1 cellular context compared by ENCODE assay signal in the genomic region with DNA sequence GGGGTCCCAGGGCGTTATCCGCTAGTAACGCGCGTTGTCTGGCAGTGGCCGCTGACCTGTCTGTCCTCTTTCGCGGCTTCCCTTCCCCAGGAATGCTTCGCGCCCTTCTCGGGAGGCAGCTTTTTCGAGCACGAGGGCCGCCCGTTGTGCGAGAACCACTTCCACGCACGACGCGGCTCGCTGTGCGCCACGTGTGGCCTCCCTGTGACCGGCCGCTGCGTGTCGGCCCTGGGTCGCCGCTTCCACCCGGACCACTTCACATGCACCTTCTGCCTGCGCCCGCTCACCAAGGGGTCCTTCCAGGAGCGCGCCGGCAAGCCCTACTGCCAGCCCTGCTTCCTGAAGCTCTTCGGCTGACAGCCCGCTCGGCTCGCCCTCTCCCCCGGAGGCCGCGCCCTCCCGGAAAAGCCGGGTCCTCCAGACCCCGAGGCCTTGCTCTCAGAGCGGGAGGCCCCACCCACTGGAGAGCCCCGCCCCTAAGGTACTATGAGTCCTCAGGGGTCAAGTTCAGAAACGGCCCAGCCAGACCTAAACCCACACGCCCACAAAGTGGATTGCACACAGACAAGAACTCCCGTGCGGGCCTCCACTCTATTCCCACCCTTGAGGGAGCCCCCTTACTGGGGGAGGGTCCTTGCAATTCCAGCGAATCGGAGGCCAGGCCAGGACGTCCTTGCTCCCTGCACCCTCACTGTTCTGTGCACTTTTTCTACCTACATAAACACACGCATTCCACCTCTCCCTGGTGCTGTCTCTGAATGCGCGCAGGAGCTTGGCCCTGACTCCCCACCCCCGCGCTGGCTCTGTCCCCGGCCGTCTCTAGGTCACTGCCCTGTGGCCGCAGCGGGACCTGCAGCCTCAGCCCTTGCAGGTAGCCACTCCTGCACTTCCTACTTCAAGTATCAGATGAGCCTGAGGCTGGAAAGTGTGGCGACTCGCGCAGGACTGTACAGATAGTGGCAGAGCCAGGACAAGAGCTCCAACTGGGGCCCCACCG.
TF ChIP-seq lines count a peak whose summit lies in the region.

No MANE protein-coding gene starts in this region.

TF ChIP-seq in HepG2, 621 proteins besides CTCF, POLR2A, EP300 and RAD21 (continued from another document and continues in another):
- TF ChIP-seq, protein P1, sequence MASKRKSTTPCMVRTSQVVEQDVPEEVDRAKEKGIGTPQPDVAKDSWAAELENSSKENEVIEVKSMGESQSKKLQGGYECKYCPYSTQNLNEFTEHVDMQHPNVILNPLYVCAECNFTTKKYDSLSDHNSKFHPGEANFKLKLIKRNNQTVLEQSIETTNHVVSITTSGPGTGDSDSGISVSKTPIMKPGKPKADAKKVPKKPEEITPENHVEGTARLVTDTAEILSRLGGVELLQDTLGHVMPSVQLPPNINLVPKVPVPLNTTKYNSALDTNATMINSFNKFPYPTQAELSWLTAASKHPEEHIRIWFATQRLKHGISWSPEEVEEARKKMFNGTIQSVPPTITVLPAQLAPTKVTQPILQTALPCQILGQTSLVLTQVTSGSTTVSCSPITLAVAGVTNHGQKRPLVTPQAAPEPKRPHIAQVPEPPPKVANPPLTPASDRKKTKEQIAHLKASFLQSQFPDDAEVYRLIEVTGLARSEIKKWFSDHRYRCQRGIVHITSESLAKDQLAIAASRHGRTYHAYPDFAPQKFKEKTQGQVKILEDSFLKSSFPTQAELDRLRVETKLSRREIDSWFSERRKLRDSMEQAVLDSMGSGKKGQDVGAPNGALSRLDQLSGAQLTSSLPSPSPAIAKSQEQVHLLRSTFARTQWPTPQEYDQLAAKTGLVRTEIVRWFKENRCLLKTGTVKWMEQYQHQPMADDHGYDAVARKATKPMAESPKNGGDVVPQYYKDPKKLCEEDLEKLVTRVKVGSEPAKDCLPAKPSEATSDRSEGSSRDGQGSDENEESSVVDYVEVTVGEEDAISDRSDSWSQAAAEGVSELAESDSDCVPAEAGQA (IDR thresholded peaks at IDR 0.05; ENCODE audit: low read depth) = no peak; the same call in 1 of the 2 replicates
- TF ChIP-seq, protein P1 (CRISPR knock-in tag; IDR thresholded peaks at IDR 0.05; ENCODE audit: borderline replicate concordance) = no peak; the same call in 1 of the 2 replicates
- TF ChIP-seq KMT2A (CRISPR knock-in tag; IDR thresholded peaks at IDR 0.05) (no peak; the same call in none of the 2 replicates), ISL2 (CRISPR knock-in tag; IDR thresholded peaks at IDR 0.05) (no peak), CCDC6 (CRISPR knock-in tag; IDR thresholded peaks at IDR 0.05) (peak; percentile 40; the same call in 1 of the 2 replicates), SMC3 (IDR thresholded peaks at IDR 0.05; ENCODE audit: low read length) (peak; percentile 37), KLF15 (CRISPR knock-in tag; IDR thresholded peaks at IDR 0.05; ENCODE audit: borderline replicate concordance) (peak; percentile 81; the same call in 1 of the 2 replicates), ETV6 (CRISPR knock-in tag; conservative IDR thresholded peaks at IDR 0.05) (no peak), MYNN (CRISPR knock-in tag; IDR thresholded peaks at IDR 0.05; ENCODE audit: low read depth) (peak; percentile 71), CENPX (CRISPR knock-in tag; IDR thresholded peaks at IDR 0.05) (no peak), ZNF549 (CRISPR knock-in tag; IDR thresholded peaks at IDR 0.05) (no peak), JUNB (CRISPR knock-in tag; IDR thresholded peaks at IDR 0.05; ENCODE audit: borderline replicate concordance) (no peak), KLF16 (CRISPR knock-in tag; IDR thresholded peaks at IDR 0.05) (0 out of 4 replicates have a peak, but pooled peaks of 1 of the 2 experiments have one; percentile 62), MTF1 (CRISPR knock-in tag; IDR thresholded peaks at IDR 0.05) (0 out of 2 replicates have a peak, but pooled peaks have one; percentile 33), MIER3 (CRISPR knock-in tag; IDR thresholded peaks at IDR 0.05; ENCODE audit: borderline replicate concordance) (peak; percentile 46), POLR2AphosphoS2 (IDR thresholded peaks at IDR 0.05; ENCODE audit: low read depth, low read length) (no peak), ZNF124 (CRISPR knock-in tag; IDR thresholded peaks at IDR 0.05) (no peak; the same call in 1 of the 2 replicates), ZBTB7A (CRISPR knock-in tag; IDR thresholded peaks at IDR 0.05) (peak; percentile 48; the same call in 1 of the 2 replicates), GABPA (IDR thresholded peaks at IDR 0.05; ENCODE audit: low read depth, low read length) (no peak), GABPA (CRISPR knock-in tag; IDR thresholded peaks at IDR 0.05; ENCODE audit: low read depth) (0 out of 2 replicates have a peak, but pooled peaks have one; percentile 47), REL (CRISPR knock-in tag; conservative IDR thresholded peaks at IDR 0.05) (peak; percentile 87; the same call in 1 of the 2 replicates), JUN (CRISPR knock-in tag; IDR thresholded peaks at IDR 0.05) (no peak), ATAD3A (CRISPR knock-in tag; IDR thresholded peaks at IDR 0.05) (0 out of 2 replicates have a peak, but pooled peaks have one; percentile 69)
- TF ChIP-seq, protein P2, sequence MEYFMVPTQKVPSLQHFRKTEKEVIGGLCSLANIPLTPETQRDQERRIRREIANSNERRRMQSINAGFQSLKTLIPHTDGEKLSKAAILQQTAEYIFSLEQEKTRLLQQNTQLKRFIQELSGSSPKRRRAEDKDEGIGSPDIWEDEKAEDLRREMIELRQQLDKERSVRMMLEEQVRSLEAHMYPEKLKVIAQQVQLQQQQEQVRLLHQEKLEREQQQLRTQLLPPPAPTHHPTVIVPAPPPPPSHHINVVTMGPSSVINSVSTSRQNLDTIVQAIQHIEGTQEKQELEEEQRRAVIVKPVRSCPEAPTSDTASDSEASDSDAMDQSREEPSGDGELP (IDR thresholded peaks at IDR 0.05; ENCODE audit: borderline replicate concordance, low read depth) = no peak
- TF ChIP-seq, protein P3, sequence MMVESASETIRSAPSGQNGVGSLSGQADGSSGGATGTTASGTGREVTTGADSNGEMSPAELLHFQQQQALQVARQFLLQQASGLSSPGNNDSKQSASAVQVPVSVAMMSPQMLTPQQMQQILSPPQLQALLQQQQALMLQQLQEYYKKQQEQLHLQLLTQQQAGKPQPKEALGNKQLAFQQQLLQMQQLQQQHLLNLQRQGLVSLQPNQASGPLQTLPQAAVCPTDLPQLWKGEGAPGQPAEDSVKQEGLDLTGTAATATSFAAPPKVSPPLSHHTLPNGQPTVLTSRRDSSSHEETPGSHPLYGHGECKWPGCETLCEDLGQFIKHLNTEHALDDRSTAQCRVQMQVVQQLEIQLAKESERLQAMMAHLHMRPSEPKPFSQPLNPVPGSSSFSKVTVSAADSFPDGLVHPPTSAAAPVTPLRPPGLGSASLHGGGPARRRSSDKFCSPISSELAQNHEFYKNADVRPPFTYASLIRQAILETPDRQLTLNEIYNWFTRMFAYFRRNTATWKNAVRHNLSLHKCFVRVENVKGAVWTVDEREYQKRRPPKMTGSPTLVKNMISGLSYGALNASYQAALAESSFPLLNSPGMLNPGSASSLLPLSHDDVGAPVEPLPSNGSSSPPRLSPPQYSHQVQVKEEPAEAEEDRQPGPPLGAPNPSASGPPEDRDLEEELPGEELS (CRISPR knock-in tag; IDR thresholded peaks at IDR 0.05) = peak; percentile 73
- TF ChIP-seq, protein P4, sequence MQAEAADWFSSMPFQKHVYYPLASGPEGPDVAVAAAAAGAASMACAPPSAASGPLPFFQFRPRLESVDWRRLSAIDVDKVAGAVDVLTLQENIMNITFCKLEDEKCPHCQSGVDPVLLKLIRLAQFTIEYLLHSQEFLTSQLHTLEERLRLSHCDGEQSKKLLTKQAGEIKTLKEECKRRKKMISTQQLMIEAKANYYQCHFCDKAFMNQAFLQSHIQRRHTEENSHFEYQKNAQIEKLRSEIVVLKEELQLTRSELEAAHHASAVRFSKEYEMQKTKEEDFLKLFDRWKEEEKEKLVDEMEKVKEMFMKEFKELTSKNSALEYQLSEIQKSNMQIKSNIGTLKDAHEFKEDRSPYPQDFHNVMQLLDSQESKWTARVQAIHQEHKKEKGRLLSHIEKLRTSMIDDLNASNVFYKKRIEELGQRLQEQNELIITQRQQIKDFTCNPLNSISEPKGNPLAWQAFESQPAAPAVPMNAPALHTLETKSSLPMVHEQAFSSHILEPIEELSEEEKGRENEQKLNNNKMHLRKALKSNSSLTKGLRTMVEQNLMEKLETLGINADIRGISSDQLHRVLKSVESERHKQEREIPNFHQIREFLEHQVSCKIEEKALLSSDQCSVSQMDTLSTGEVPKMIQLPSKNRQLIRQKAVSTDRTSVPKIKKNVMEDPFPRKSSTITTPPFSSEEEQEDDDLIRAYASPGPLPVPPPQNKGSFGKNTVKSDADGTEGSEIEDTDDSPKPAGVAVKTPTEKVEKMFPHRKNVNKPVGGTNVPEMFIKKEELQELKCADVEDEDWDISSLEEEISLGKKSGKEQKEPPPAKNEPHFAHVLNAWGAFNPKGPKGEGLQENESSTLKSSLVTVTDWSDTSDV (CRISPR knock-in tag; IDR thresholded peaks at IDR 0.05) = no peak; the same call in 1 of the 2 replicates
- TF ChIP-seq, protein P5, sequence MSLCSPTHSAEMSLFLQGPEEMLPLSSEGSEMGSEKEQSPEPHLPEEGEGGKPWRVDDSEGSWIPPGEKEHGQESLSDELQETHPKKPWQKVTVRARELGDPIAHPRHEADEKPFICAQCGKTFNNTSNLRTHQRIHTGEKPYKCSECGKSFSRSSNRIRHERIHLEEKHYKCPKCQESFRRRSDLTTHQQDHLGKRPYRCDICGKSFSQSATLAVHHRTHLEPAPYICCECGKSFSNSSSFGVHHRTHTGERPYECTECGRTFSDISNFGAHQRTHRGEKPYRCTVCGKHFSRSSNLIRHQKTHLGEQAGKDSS (CRISPR knock-in tag; IDR thresholded peaks at IDR 0.05; ENCODE audit: borderline replicate concordance, low read depth) = peak; percentile 93
- TF ChIP-seq, protein P6, sequence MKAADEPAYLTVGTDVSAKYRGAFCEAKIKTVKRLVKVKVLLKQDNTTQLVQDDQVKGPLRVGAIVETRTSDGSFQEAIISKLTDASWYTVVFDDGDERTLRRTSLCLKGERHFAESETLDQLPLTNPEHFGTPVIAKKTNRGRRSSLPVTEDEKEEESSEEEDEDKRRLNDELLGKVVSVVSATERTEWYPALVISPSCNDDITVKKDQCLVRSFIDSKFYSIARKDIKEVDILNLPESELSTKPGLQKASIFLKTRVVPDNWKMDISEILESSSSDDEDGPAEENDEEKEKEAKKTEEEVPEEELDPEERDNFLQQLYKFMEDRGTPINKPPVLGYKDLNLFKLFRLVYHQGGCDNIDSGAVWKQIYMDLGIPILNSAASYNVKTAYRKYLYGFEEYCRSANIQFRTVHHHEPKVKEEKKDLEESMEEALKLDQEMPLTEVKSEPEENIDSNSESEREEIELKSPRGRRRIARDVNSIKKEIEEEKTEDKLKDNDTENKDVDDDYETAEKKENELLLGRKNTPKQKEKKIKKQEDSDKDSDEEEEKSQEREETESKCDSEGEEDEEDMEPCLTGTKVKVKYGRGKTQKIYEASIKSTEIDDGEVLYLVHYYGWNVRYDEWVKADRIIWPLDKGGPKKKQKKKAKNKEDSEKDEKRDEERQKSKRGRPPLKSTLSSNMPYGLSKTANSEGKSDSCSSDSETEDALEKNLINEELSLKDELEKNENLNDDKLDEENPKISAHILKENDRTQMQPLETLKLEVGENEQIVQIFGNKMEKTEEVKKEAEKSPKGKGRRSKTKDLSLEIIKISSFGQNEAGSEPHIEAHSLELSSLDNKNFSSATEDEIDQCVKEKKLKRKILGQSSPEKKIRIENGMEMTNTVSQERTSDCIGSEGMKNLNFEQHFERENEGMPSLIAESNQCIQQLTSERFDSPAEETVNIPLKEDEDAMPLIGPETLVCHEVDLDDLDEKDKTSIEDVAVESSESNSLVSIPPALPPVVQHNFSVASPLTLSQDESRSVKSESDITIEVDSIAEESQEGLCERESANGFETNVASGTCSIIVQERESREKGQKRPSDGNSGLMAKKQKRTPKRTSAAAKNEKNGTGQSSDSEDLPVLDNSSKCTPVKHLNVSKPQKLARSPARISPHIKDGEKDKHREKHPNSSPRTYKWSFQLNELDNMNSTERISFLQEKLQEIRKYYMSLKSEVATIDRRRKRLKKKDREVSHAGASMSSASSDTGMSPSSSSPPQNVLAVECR (CRISPR knock-in tag; IDR thresholded peaks at IDR 0.05; ENCODE audit: borderline replicate concordance) = peak; percentile 91
- TF ChIP-seq, protein P7, sequence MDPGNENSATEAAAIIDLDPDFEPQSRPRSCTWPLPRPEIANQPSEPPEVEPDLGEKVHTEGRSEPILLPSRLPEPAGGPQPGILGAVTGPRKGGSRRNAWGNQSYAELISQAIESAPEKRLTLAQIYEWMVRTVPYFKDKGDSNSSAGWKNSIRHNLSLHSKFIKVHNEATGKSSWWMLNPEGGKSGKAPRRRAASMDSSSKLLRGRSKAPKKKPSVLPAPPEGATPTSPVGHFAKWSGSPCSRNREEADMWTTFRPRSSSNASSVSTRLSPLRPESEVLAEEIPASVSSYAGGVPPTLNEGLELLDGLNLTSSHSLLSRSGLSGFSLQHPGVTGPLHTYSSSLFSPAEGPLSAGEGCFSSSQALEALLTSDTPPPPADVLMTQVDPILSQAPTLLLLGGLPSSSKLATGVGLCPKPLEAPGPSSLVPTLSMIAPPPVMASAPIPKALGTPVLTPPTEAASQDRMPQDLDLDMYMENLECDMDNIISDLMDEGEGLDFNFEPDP (CRISPR knock-in tag; conservative IDR thresholded peaks at IDR 0.05) = no peak
- TF ChIP-seq, protein P8, sequence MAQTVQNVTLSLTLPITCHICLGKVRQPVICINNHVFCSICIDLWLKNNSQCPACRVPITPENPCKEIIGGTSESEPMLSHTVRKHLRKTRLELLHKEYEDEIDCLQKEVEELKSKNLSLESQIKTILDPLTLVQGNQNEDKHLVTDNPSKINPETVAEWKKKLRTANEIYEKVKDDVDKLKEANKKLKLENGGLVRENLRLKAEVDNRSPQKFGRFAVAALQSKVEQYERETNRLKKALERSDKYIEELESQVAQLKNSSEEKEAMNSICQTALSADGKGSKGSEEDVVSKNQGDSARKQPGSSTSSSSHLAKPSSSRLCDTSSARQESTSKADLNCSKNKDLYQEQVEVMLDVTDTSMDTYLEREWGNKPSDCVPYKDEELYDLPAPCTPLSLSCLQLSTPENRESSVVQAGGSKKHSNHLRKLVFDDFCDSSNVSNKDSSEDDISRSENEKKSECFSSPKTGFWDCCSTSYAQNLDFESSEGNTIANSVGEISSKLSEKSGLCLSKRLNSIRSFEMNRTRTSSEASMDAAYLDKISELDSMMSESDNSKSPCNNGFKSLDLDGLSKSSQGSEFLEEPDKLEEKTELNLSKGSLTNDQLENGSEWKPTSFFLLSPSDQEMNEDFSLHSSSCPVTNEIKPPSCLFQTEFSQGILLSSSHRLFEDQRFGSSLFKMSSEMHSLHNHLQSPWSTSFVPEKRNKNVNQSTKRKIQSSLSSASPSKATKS (CRISPR knock-in tag; IDR thresholded peaks at IDR 0.05) = peak; percentile 83; the same call in 1 of the 2 replicates
